1 cellular context compared by ENCODE assay signal in the genomic region with DNA sequence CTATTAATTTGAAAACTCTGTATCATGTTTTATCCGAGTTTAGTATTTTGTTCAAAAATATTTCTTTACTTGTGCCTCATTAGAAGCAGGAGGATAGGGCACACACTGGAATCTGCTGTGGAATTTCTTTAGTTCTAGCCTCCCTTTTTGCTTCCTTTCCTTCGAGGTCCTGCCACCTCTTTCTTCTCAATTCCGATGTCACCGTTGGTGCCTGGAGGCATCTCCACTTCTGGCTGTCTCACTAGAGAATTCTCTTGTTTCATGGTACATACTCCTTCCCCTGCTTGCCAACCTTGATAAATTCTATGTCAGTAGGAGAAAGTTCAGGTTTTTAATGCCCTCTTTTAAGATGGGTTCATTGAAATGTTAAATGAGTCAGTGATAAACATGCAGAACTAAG.
TF ChIP-seq lines count a peak whose summit lies in the region.

No MANE protein-coding gene starts in this region.

TF ChIP-seq in GM23338, 12 proteins besides CTCF, POLR2A, EP300 and RAD21 (continued from another document):
- TF ChIP-seq, protein P1, sequence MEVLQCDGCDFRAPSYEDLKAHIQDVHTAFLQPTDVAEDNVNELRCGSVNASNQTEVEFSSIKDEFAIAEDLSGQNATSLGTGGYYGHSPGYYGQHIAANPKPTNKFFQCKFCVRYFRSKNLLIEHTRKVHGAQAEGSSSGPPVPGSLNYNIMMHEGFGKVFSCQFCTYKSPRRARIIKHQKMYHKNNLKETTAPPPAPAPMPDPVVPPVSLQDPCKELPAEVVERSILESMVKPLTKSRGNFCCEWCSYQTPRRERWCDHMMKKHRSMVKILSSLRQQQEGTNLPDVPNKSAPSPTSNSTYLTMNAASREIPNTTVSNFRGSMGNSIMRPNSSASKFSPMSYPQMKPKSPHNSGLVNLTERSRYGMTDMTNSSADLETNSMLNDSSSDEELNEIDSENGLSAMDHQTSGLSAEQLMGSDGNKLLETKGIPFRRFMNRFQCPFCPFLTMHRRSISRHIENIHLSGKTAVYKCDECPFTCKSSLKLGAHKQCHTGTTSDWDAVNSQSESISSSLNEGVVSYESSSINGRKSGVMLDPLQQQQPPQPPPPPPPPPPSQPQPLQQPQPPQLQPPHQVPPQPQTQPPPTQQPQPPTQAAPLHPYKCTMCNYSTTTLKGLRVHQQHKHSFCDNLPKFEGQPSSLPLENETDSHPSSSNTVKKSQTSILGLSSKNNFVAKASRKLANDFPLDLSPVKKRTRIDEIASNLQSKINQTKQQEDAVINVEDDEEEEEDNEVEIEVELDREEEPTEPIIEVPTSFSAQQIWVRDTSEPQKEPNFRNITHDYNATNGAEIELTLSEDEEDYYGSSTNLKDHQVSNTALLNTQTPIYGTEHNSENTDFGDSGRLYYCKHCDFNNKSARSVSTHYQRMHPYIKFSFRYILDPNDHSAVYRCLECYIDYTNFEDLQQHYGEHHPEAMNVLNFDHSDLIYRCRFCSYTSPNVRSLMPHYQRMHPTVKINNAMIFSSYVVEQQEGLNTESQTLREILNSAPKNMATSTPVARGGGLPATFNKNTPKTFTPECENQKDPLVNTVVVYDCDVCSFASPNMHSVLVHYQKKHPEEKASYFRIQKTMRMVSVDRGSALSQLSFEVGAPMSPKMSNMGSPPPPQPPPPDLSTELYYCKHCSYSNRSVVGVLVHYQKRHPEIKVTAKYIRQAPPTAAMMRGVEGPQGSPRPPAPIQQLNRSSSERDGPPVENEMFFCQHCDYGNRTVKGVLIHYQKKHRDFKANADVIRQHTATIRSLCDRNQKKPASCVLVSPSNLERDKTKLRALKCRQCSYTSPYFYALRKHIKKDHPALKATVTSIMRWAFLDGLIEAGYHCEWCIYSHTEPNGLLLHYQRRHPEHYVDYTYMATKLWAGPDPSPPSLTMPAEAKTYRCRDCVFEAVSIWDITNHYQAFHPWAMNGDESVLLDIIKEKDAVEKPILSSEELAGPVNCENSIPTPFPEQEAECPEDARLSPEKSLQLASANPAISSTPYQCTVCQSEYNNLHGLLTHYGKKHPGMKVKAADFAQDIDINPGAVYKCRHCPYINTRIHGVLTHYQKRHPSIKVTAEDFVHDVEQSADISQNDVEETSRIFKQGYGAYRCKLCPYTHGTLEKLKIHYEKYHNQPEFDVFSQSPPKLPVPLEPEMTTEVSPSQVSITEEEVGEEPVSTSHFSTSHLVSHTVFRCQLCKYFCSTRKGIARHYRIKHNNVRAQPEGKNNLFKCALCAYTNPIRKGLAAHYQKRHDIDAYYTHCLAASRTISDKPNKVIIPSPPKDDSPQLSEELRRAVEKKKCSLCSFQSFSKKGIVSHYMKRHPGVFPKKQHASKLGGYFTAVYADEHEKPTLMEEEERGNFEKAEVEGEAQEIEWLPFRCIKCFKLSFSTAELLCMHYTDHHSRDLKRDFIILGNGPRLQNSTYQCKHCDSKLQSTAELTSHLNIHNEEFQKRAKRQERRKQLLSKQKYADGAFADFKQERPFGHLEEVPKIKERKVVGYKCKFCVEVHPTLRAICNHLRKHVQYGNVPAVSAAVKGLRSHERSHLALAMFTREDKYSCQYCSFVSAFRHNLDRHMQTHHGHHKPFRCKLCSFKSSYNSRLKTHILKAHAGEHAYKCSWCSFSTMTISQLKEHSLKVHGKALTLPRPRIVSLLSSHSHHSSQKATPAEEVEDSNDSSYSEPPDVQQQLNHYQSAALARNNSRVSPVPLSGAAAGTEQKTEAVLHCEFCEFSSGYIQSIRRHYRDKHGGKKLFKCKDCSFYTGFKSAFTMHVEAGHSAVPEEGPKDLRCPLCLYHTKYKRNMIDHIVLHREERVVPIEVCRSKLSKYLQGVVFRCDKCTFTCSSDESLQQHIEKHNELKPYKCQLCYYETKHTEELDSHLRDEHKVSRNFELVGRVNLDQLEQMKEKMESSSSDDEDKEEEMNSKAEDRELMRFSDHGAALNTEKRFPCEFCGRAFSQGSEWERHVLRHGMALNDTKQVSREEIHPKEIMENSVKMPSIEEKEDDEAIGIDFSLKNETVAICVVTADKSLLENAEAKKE (CRISPR knock-in tag; IDR thresholded peaks at IDR 0.05): no peak
- TF ChIP-seq CREB1 (CRISPR knock-in tag; IDR thresholded peaks at IDR 0.05; ENCODE audit: low read depth): no peak
